Comparison of ENCODE assay signal across 29 cellular contexts in the genomic region with DNA sequence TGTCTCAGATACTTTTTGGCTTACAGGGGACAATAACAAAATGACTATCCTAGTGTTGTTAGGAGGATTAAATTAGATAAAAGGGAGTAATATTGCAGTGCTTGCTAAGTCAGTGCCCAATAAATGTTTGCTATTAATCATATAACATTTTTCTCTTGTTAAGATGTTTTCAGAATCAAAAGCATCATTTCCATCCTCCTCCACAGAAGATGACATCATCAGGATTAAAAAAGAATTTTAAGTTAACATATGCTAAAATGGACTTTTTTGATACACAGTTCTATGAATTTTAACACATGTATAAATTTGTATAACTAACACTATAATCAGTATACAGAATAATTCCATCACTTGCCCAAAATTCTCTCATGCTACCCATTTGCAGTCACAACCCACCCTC.
"Had no signal": no experiment of that assay in that cellular context is flagged by ENCODE, and none has a peak within 500 bp of the region (broad histone marks: within the 10 kb centered on the region; RNA-seq: fewer than 3 reads in every experiment).

No MANE protein-coding gene starts in this region.

- H3K4me1 Mint-ChIP-seq: stimulated activated effector memory CD8-positive, alpha-beta T cell treated with anti-CD3 and anti-CD28 coated beads, Interleukin-12 subunit alpha, Interleukin-12 subunit beta, amount 100 ng/mL, for 72 hours; stimulated activated memory B cell treated with anti-CD40 and anti-IgM and Interleukin-4, amounts not matched to agents 10 μg/mL and 1 μg/mL and 100 μg/mL, for 72 hours; stimulated activated naive B cell treated with anti-CD40 and anti-IgM and Interleukin-4, amounts not matched to agents 10 μg/mL and 1 μg/mL and 100 μg/mL, for 72 hours; stimulated activated naive CD8-positive, alpha-beta T cell treated with anti-CD3 and anti-CD28 coated beads, Interleukin-15, amount 100 ng/mL, for 72 hours had no signal

- H3K27me3 ChIP-seq: stomach, suprapubic skin, testis, thyroid gland, tibial artery, tibial nerve, transverse colon, upper lobe of left lung, upper lobe of right lung, vagina had no signal

- ATAC-seq: stimulated activated effector memory CD8-positive, alpha-beta T cell treated with anti-CD3 and anti-CD28 coated beads, Interleukin-12 subunit alpha, Interleukin-12 subunit beta, amount 100 ng/mL, for 72 hours; stimulated activated memory B cell treated with anti-CD40 and anti-IgM and Interleukin-4, amounts not matched to agents 10 μg/mL and 1 μg/mL and 100 μg/mL, for 72 hours; stimulated activated naive B cell treated with anti-CD40 and anti-IgM and Interleukin-4, amounts not matched to agents 10 μg/mL and 1 μg/mL and 100 μg/mL, for 72 hours; stimulated activated naive CD8-positive, alpha-beta T cell treated with anti-CD3 and anti-CD28 coated beads, Interleukin-15, amount 100 ng/mL, for 72 hours; stimulated activated naive CD8-positive, alpha-beta T cell treated with anti-CD3 and anti-CD28 coated beads, Interleukin-15, Interleukin-2, amounts not matched to agents 100 U/mL and 50 U/mL, for 24 hours; upper lobe of right lung had no signal

- H3K27ac ChIP-seq: stomach, suprapubic skin, testis, thoracic aorta, thyroid gland, tibial artery, tibial nerve, transverse colon, upper lobe of left lung, upper lobe of right lung, uterus, vagina had no signal

- H3K36me3 Mint-ChIP-seq: stimulated activated effector memory CD8-positive, alpha-beta T cell treated with anti-CD3 and anti-CD28 coated beads, Interleukin-12 subunit alpha, Interleukin-12 subunit beta, amount 100 ng/mL, for 72 hours; stimulated activated memory B cell treated with anti-CD40 and anti-IgM and Interleukin-4, amounts not matched to agents 10 μg/mL and 1 μg/mL and 100 μg/mL, for 72 hours; stimulated activated naive B cell treated with anti-CD40 and anti-IgM and Interleukin-4, amounts not matched to agents 10 μg/mL and 1 μg/mL and 100 μg/mL, for 72 hours; type B pancreatic cell had no signal

- H3K36me3 ChIP-seq: stomach, suprapubic skin, thoracic aorta, thyroid gland, tibial artery, tibial nerve, transverse colon, upper lobe of left lung, upper lobe of right lung, uterus, vagina had no signal

- H3K27me3 Mint-ChIP-seq: stimulated activated naive CD8-positive, alpha-beta T cell treated with anti-CD3 and anti-CD28 coated beads, Interleukin-15, amount 100 ng/mL, for 72 hours had no signal

- H3K4me1 ChIP-seq: stomach, suprapubic skin, testis, thyroid gland, tibial artery, tibial nerve, transverse colon, upper lobe of left lung, upper lobe of right lung, uterus, vagina had no signal

- FAIRE-seq: urothelium cell line had no signal

- H3K9me3 Mint-ChIP-seq: stimulated activated naive CD8-positive, alpha-beta T cell treated with anti-CD3 and anti-CD28 coated beads, Interleukin-15, Interleukin-2, amounts not matched to agents 100 ng/mL and 50 ng/mL, for 24 hours; type B pancreatic cell had no signal

- H3K9me3 ChIP-seq: stomach, suprapubic skin, testis, thoracic aorta, thyroid gland, tibial artery, tibial nerve, transverse colon, upper lobe of left lung, upper lobe of right lung, uterus, vagina had no signal

- DNase-seq: stimulated activated CD4-positive, alpha-beta T cell treated with anti-CD3 and anti-CD28 coated beads, Interleukin-2, amount 100 ng/mL, for 48 hours; stimulated activated CD4-positive, alpha-beta T cell treated with anti-CD3 and anti-CD28 coated beads, Interleukin-4, amount 100 ng/mL, for 1 hour; stimulated activated CD4-positive, alpha-beta T cell treated with anti-CD3 and anti-CD28 coated beads, Interleukin-4, amount 100 ng/mL, for 24 hours; stimulated activated CD4-positive, alpha-beta T cell treated with anti-CD3 and anti-CD28 coated beads, Interleukin-4, amount 100 ng/mL, for 4 hours; stimulated activated CD8-positive, alpha-beta memory T cell treated with anti-CD3 and anti-CD28 coated beads, Interleukin-4, amount 100 ng/mL, for 48 hours; stimulated activated naive B cell treated with anti-CD40 and anti-IgM and Interleukin-4, amounts not matched to agents 10 μg/mL and 1 μg/mL and 100 μg/mL, for 72 hours; stimulated activated naive CD4-positive, alpha-beta T cell; stimulated activated naive CD4-positive, alpha-beta T cell treated with Interleukin-2 at 50 U/mL for 16 hours; stimulated activated naive CD8-positive, alpha-beta T cell treated with anti-CD3 and anti-CD28 coated beads, Interleukin-15, amount 100 ng/mL, for 72 hours; stimulated activated naive CD8-positive, alpha-beta T cell treated with anti-CD3 and anti-CD28 coated beads, Interleukin-15, Interleukin-2, amounts not matched to agents 100 U/mL and 50 U/mL, for 24 hours; stomach; substantia nigra; testis; thyroid gland; tibial artery; transverse colon; trophoblast cell; upper lobe of left lung; upper lobe of right lung; uterus had no signal

- H3K4me3 Mint-ChIP-seq: stimulated activated effector memory CD8-positive, alpha-beta T cell treated with anti-CD3 and anti-CD28 coated beads, Interleukin-12 subunit alpha, Interleukin-12 subunit beta, amount 100 ng/mL, for 72 hours; stimulated activated memory B cell treated with anti-CD40 and anti-IgM and Interleukin-4, amounts not matched to agents 10 μg/mL and 1 μg/mL and 100 μg/mL, for 72 hours; stimulated activated naive B cell treated with anti-CD40 and anti-IgM and Interleukin-4, amounts not matched to agents 10 μg/mL and 1 μg/mL and 100 μg/mL, for 72 hours; stimulated activated naive CD8-positive, alpha-beta T cell treated with anti-CD3 and anti-CD28 coated beads, Interleukin-15, amount 100 ng/mL, for 72 hours; stimulated activated naive CD8-positive, alpha-beta T cell treated with anti-CD3 and anti-CD28 coated beads, Interleukin-15, Interleukin-2, amounts not matched to agents 100 ng/mL and 50 ng/mL, for 24 hours; type B pancreatic cell had no signal

- H3K4me3 ChIP-seq: stomach, suprapubic skin, testis, thoracic aorta, thyroid gland, tibial artery, tibial nerve, transverse colon, upper lobe of left lung, upper lobe of right lung, uterus, vagina had no signal

- H3K27ac Mint-ChIP-seq: stimulated activated effector memory CD8-positive, alpha-beta T cell treated with anti-CD3 and anti-CD28 coated beads, Interleukin-12 subunit alpha, Interleukin-12 subunit beta, amount 100 ng/mL, for 72 hours; stimulated activated memory B cell treated with anti-CD40 and anti-IgM and Interleukin-4, amounts not matched to agents 10 μg/mL and 1 μg/mL and 100 μg/mL, for 72 hours; stimulated activated naive B cell treated with anti-CD40 and anti-IgM and Interleukin-4, amounts not matched to agents 10 μg/mL and 1 μg/mL and 100 μg/mL, for 72 hours; stimulated activated naive CD8-positive, alpha-beta T cell treated with anti-CD3 and anti-CD28 coated beads, Interleukin-15, amount 100 ng/mL, for 72 hours; stimulated activated naive CD8-positive, alpha-beta T cell treated with anti-CD3 and anti-CD28 coated beads, Interleukin-15, Interleukin-2, amounts not matched to agents 100 ng/mL and 50 ng/mL, for 24 hours; type B pancreatic cell had no signal
